19 cellular contexts compared by ENCODE assay signal in genomic region chr5:4722886-4723285, GRCh38.
"Had no signal": no experiment of that assay in that cellular context is flagged by ENCODE, and none has a peak within 500 bp of the region (broad histone marks: within the 10 kb centered on the region; RNA-seq: fewer than 3 reads in every experiment).

No MANE protein-coding gene starts in this region.

- ATAC-seq: effector memory CD8-positive, alpha-beta T cell; foreskin keratinocyte; heart right ventricle; left cardiac atrium; left lung; left ventricle myocardium superior; lower lobe of right lung; mucosa of descending colon; naive thymus-derived CD8-positive, alpha-beta T cell had no signal

- DNase-seq: colonic mucosa; cortex of kidney; effector CD8-positive, alpha-beta T cell; effector memory CD8-positive, alpha-beta T cell; endodermal cell; erythroblast; foreskin keratinocyte; glutamatergic neuron; head of caudate nucleus; heart right ventricle; hippocampal formation; left cardiac atrium; left lung; left ventricle myocardium superior; lower lobe of right lung; mesenchymal stem cell; mucosa of descending colon; naive B cell; naive thymus-derived CD8-positive, alpha-beta T cell had no signal
